ENCODE assay signal across 30 cellular contexts in the genomic region with DNA sequence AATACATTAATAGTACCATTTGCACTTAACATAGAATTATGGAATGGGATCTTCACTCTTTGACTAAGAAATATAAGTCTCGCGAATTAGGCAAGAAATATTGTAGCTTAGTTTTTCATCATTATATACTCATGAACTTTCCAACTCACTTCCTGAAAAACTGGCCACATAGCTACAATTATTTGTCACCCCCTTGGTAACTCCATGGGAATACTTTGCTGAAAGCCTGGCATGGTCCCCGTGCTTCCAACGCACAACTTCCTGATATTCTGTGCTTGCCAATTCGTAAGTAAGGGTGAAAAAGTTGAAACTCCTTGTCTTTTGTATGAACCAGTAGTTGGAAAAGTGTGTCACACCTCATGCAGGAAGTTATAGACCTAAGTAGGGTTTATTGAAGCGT. TPM values are rescaled to one million over a fixed set of nuclear protein-coding genes. Genes with fewer than 3 reads are reported as not detected.
"Had no signal": no experiment of that assay in that cellular context is flagged by ENCODE, and none has a peak within 500 bp of the region (broad histone marks: within the 10 kb centered on the region; RNA-seq: fewer than 3 reads in every experiment).

No MANE protein-coding gene starts in this region.

- H3K36me3 Mint-ChIP-seq: stimulated activated effector memory CD8-positive, alpha-beta T cell treated with anti-CD3 and anti-CD28 coated beads, Interleukin-12 subunit alpha, Interleukin-12 subunit beta, amount 100 ng/mL, for 72 hours had no signal

- DNase-seq: effector memory CD4-positive, alpha-beta T cell; foreskin keratinocyte; heart left ventricle; hippocampal formation; left cardiac atrium; left lung; mesendoderm; midbrain; naive thymus-derived CD8-positive, alpha-beta T cell; nephron progenitor cell; nucleus accumbens; posterior cingulate gyrus; psoas muscle; right cardiac atrium; sigmoid colon; stimulated activated CD4-positive, alpha-beta T cell treated with anti-CD3 and anti-CD28 coated beads, Interleukin-2, amount 100 ng/mL, for 24 hours; stimulated activated CD4-positive, alpha-beta T cell treated with anti-CD3 and anti-CD28 coated beads, Interleukin-4, amount 100 ng/mL, for 24 hours; upper lobe of left lung had no signal

- FAIRE-seq: colon, endothelial cell of umbilical vein, islet of Langerhans, urothelium cell line had no signal

- H3K27me3 Mint-ChIP-seq: stimulated activated naive CD8-positive, alpha-beta T cell treated with anti-CD3 and anti-CD28 coated beads, Interleukin-15, Interleukin-2, amounts not matched to agents 100 ng/mL and 50 ng/mL, for 24 hours had no signal

- H3K4me3 Mint-ChIP-seq: naive thymus-derived CD8-positive, alpha-beta T cell; nephron progenitor cell; stimulated activated effector memory CD8-positive, alpha-beta T cell treated with anti-CD3 and anti-CD28 coated beads, Interleukin-12 subunit alpha, Interleukin-12 subunit beta, amount 100 ng/mL, for 72 hours; stimulated activated naive CD8-positive, alpha-beta T cell treated with anti-CD3 and anti-CD28 coated beads, Interleukin-15, Interleukin-2, amounts not matched to agents 100 ng/mL and 50 ng/mL, for 24 hours had no signal

- H3K27ac Mint-ChIP-seq: nephron progenitor cell; stimulated activated effector memory CD8-positive, alpha-beta T cell treated with anti-CD3 and anti-CD28 coated beads, Interleukin-12 subunit alpha, Interleukin-12 subunit beta, amount 100 ng/mL, for 72 hours; stimulated activated naive CD8-positive, alpha-beta T cell treated with anti-CD3 and anti-CD28 coated beads, Interleukin-15, Interleukin-2, amounts not matched to agents 100 ng/mL and 50 ng/mL, for 24 hours had no signal

- ATAC-seq: foreskin keratinocyte; gastroesophageal sphincter; left cardiac atrium; left lung; naive thymus-derived CD8-positive, alpha-beta T cell; psoas muscle; right cardiac atrium; stimulated activated effector memory CD8-positive, alpha-beta T cell treated with anti-CD3 and anti-CD28 coated beads, Interleukin-12 subunit alpha, Interleukin-12 subunit beta, amount 100 ng/mL, for 72 hours had no signal

RNA-seq across cellular contexts. Expression of gene HLA-DQA1, which starts 23.7 kb away (rescaled TPM):
- total RNA-seq: endothelial cell of umbilical vein, epithelial cell of proximal tubule, fibroblast of lung, foreskin keratinocyte, lung microvascular endothelial cell, osteocyte, renal cortical epithelial cell had no signal
- polyA plus RNA-seq: endothelial cell of umbilical vein, foreskin keratinocyte had no signal

RNA-seq across cellular contexts. Expression of gene HLA-DRB1, which starts 23.8 kb away (rescaled TPM):
- total RNA-seq: endothelial cell of umbilical vein, epithelial cell of proximal tubule, foreskin keratinocyte, osteocyte had no signal
- polyA plus RNA-seq: endothelial cell of umbilical vein had no signal

RNA-seq across cellular contexts. Expression of gene HLA-DQB1, which starts 53.0 kb away (rescaled TPM):
- total RNA-seq: endothelial cell of umbilical vein, fibroblast of lung, osteocyte had no signal
- polyA plus RNA-seq: endothelial cell of umbilical vein, fibroblast of lung had no signal
